10 cellular contexts compared by ENCODE assay signal in genomic region chr12:51122844-51123243, GRCh38.
"Had no signal": no experiment of that assay in that cellular context is flagged by ENCODE, and none has a peak within 500 bp of the region (broad histone marks: within the 10 kb centered on the region; RNA-seq: fewer than 3 reads in every experiment).

No MANE protein-coding gene starts in this region.

- H3K4me1 ChIP-seq: ascending aorta, pancreas had no signal

- H3K27me3 ChIP-seq: ascending aorta, pancreas, suprapubic skin had no signal

- H3K9me3 ChIP-seq: ascending aorta, pancreas, suprapubic skin had no signal

- DNase-seq: activated naive CD4-positive, alpha-beta T cell treated with anti-CD3 and anti-CD28 coated beads, Interleukin-2, amount 10 ng/mL, durations not matched to agents 7 days and 5 days; hypothalamus; left cardiac atrium; naive B cell; pancreas; T-helper 9 cell had no signal

- H3K4me3 ChIP-seq: ascending aorta, pancreas, suprapubic skin had no signal

- H3K36me3 ChIP-seq: pancreas had no signal

- H3K27ac ChIP-seq: ascending aorta, pancreas, suprapubic skin had no signal

- ATAC-seq: activated CD4-positive, CD25-positive, alpha-beta regulatory T cell treated with anti-CD3 and anti-CD28 coated beads, Interleukin-2, amount 50 U/mL, for 24 hours; esophagus mucosa; left cardiac atrium; pancreas had no signal
